Comparison of ENCODE assay signal across 20 cellular contexts in genomic region chr2:200155652-200156051, GRCh38.
DNase-seq lines count a peak whose midpoint lies in the region; ATAC-seq and TF ChIP-seq lines count a peak whose summit lies in the region.
"Had no signal": no experiment of that assay in that cellular context is flagged by ENCODE, and none has a peak within 500 bp of the region (broad histone marks: within the 10 kb centered on the region; RNA-seq: fewer than 3 reads in every experiment).

No MANE protein-coding gene starts in this region.

- DNase-seq in SK-N-SH: peak; percentile 38
- no peak for DNase-seq in mesendoderm
- DNase-seq in tibial nerve (ENCODE audit: low spot score in 2 of 2): no peak
- no peak for DNase-seq in NCI-H2171 treated with DMSO at 0.1 percent for 48 hours (lab: John Stamatoyannopoulos, UW)
- no peak for DNase-seq in COLO829 (ENCODE audit: low spot score)
- DNase-seq in activated CD8-positive, alpha-beta T cell treated with anti-CD3 and anti-CD28 coated beads for 36 hours: no peak
- DNase-seq: activated CD4-positive, alpha-beta T cell treated with anti-CD3 and anti-CD28 coated beads, Interleukin-2, amount 50 U/mL, for 4 hours; activated naive CD4-positive, alpha-beta T cell; aorta; cerebellar nuclear complex; effector memory CD4-positive, alpha-beta T cell; kidney; NCI-H1930; RPMI8226; testis had no signal

- H3K9ac ChIP-seq in SK-N-SH: no peak overlapping the region
- no peak overlapping the region for H3K9ac ChIP-seq in endocrine pancreas (ENCODE audit: control insufficient read depth, insufficient read depth, low read length)
- H3K9ac ChIP-seq in mesendoderm (ENCODE audit: low read length): no peak overlapping the region

- TF ChIP-seq EP300 in SK-N-SH (IDR thresholded peaks at IDR 0.05; ENCODE audit: borderline replicate concordance in 1 of 2, low read depth in 1 of 2, low read length in 1 of 2): peak in 1 of 2 experiments; percentile 87; a peak in 2 of 4 replicates
- no peak for TF ChIP-seq EP300 in tibial nerve (IDR thresholded peaks at IDR 0.05)

- TF ChIP-seq POLR2A in tibial nerve (IDR thresholded peaks at IDR 0.05): no peak

- no peaks in the 10 kb centered on the region for H3K36me3 Mint-ChIP-seq in activated CD8-positive, alpha-beta T cell treated with anti-CD3 and anti-CD28 coated beads for 36 hours (ENCODE audit: low read depth)
- H3K36me3 Mint-ChIP-seq: memory B cell had no signal

- no peak overlapping the region for H2BK5ac ChIP-seq in mesendoderm (ENCODE audit: low read length)

- no peak overlapping the region for H2AK5ac ChIP-seq in mesendoderm (ENCODE audit: low read length)

- H3K4me1 Mint-ChIP-seq in activated CD8-positive, alpha-beta T cell treated with anti-CD3 and anti-CD28 coated beads for 36 hours (ENCODE audit: low read depth): no peaks in the 10 kb centered on the region
- H3K4me1 Mint-ChIP-seq: B cell, memory B cell had no signal

- H3K9me3 ChIP-seq in SK-N-SH (no peaks in the 10 kb centered on the region), endocrine pancreas (ENCODE audit: control insufficient read depth, low read length) (no peaks in the 10 kb centered on the region), tibial nerve (peaks cover 0 to 10% (median 2%) of the 10 kb centered on the region in 4 donors)
- H3K9me3 ChIP-seq: prostate gland, testis had no signal

- H3K9me2 ChIP-seq in SK-N-SH: no peaks in the 10 kb centered on the region

- TF ChIP-seq CTCF in SK-N-SH (IDR thresholded peaks at IDR 0.05) (no peak), tibial nerve (IDR thresholded peaks at IDR 0.05) (no peak)
- no peak for TF ChIP-seq CTCF in activated CD8-positive, alpha-beta T cell treated with anti-CD3 and anti-CD28 coated beads for 36 hours (IDR thresholded peaks at IDR 0.05)

- peak overlapping the region in 1 of 2 experiments; percentile 88; a peak in 2 of 4 replicates for H3K27ac ChIP-seq in SK-N-SH (ENCODE audit: low read depth in 2 of 2, low read length in 1 of 2)
- H3K27ac ChIP-seq in mesendoderm (ENCODE audit: low read depth, low read length): no peak overlapping the region
- peak overlapping the region in 3 of 4 donors; percentile 7 to 70 (median 53) for H3K27ac ChIP-seq in tibial nerve
- H3K27ac ChIP-seq: prostate gland, testis had no signal

- H3K36me3 ChIP-seq in SK-N-SH (replicated peaks in 1 of 2; ENCODE audit: control insufficient read depth in 1 of 2, insufficient read depth in 2 of 2, low read length in 1 of 2): no peaks in the 10 kb centered on the region
- no peaks in the 10 kb centered on the region for H3K36me3 ChIP-seq in endocrine pancreas (ENCODE audit: control insufficient read depth, insufficient read depth, low read length)
- no peaks in the 10 kb centered on the region for H3K36me3 ChIP-seq in mesendoderm (ENCODE audit: control insufficient read depth, insufficient read depth, low read length)
- H3K36me3 ChIP-seq in tibial nerve: no peaks in the 10 kb centered on the region
- H3K36me3 ChIP-seq: prostate gland had no signal

- no peak overlapping the region for H4K5ac ChIP-seq in mesendoderm (ENCODE audit: low read length)

- no peak overlapping the region for H3K4me3 Mint-ChIP-seq in activated CD8-positive, alpha-beta T cell treated with anti-CD3 and anti-CD28 coated beads for 36 hours
- H3K4me3 Mint-ChIP-seq: B cell; memory B cell; natural killer cell treated with Interleukin-12 subunit alpha and Interleukin-12 subunit beta and Interleukin-15 and Interleukin-18, amount 100 ng/mL, for 72 hours had no signal

- H3K23ac ChIP-seq in mesendoderm (ENCODE audit: low read length): no peak overlapping the region

- no peaks in the 10 kb centered on the region for H3K79me2 ChIP-seq in SK-N-SH (ENCODE audit: insufficient read depth)
- no peaks in the 10 kb centered on the region for H3K79me2 ChIP-seq in mesendoderm (ENCODE audit: control insufficient read depth, insufficient read depth, low read length)

- H3K4me2 ChIP-seq in SK-N-SH (0 out of 2 replicates have a peak overlapping the region, but pooled peaks have one; percentile 37), mesendoderm (ENCODE audit: low read length) (no peak overlapping the region)

- H3K4ac ChIP-seq in mesendoderm (ENCODE audit: low read depth, low read length): no peak overlapping the region

- H3F3A ChIP-seq in SK-N-SH (replicated peaks; ENCODE audit: insufficient read depth): no peaks in the 10 kb centered on the region

- peaks cover 7 to 24% of the 10 kb centered on the region in 2 experiments; a peak in 2 of 4 replicates for H3K4me1 ChIP-seq in SK-N-SH (ENCODE audit: control insufficient read depth in 1 of 2, insufficient read depth in 2 of 2, low read depth in 1 of 2, low read length in 1 of 2)
- peaks cover 9% of the 10 kb centered on the region for H3K4me1 ChIP-seq in endocrine pancreas (ENCODE audit: control insufficient read depth, insufficient read depth, low read length)
- H3K4me1 ChIP-seq in mesendoderm (ENCODE audit: control insufficient read depth, low read depth, low read length): peaks cover 10% of the 10 kb centered on the region
- peaks cover 0 to 20% (median 3%) of the 10 kb centered on the region in 4 donors for H3K4me1 ChIP-seq in tibial nerve
- H3K4me1 ChIP-seq: prostate gland, testis had no signal

- H3K9me3 Mint-ChIP-seq in activated CD8-positive, alpha-beta T cell treated with anti-CD3 and anti-CD28 coated beads for 36 hours: peaks cover 9% of the 10 kb centered on the region

- no peak; the same call in 1 of the 2 replicates for TF ChIP-seq RAD21 in SK-N-SH (IDR thresholded peaks at IDR 0.05; ENCODE audit: low read length)

- H2AFZ ChIP-seq in SK-N-SH (ENCODE audit: low read depth): no peak overlapping the region

- H4K20me1 ChIP-seq in SK-N-SH (ENCODE audit: insufficient read depth): no peaks in the 10 kb centered on the region

- POLR2A ChIA-PET in SK-N-SH (lab: Yijun Ruan, JAX): no interaction called here
- POLR2A ChIA-PET in activated CD8-positive, alpha-beta T cell treated with anti-CD3 and anti-CD28 coated beads for 36 hours (lab: Charles Lee): no interaction called here

- peak overlapping the region; percentile 93 for H2BK15ac ChIP-seq in mesendoderm (replicated peaks; ENCODE audit: low read depth)

- H3K27ac Mint-ChIP-seq in activated CD8-positive, alpha-beta T cell treated with anti-CD3 and anti-CD28 coated beads for 36 hours: no peak overlapping the region
- H3K27ac Mint-ChIP-seq: B cell; memory B cell; natural killer cell treated with Interleukin-12 subunit alpha and Interleukin-12 subunit beta and Interleukin-15 and Interleukin-18, amount 100 ng/mL, for 72 hours had no signal

- no peaks in the 10 kb centered on the region for H3K79me1 ChIP-seq in mesendoderm (ENCODE audit: low read length)

- intact Hi-C loops in activated CD8-positive, alpha-beta T cell treated with anti-CD3 and anti-CD28 coated beads for 36 hours (cut with micrococcal nuclease): loop anchor here (10.0 kb wide), 1 partner anchor 171 kb away; no protein-coding TSS in a partner anchor

- ATAC-seq in activated CD8-positive, alpha-beta T cell treated with anti-CD3 and anti-CD28 coated beads for 36 hours: no peak
- ATAC-seq: natural killer cell treated with Interleukin-12 subunit alpha and Interleukin-12 subunit beta and Interleukin-15 and Interleukin-18, amount 100 ng/mL, for 72 hours had no signal

- H3K56ac ChIP-seq in mesendoderm (ENCODE audit: low read length): no peak overlapping the region

- CTCF ChIA-PET in SK-N-SH (lab: Yijun Ruan, JAX): interaction anchor here (1.5 kb wide), 2 partner anchors 19 to 182 kb away, joined by 3 to 4 read pairs; no protein-coding TSS in a partner anchor
- CTCF ChIA-PET in activated CD8-positive, alpha-beta T cell treated with anti-CD3 and anti-CD28 coated beads for 36 hours (lab: Charles Lee): no interaction called here

- no peaks in the 10 kb centered on the region for H3K27me3 ChIP-seq in SK-N-SH (ENCODE audit: insufficient read depth)
- H3K27me3 ChIP-seq in endocrine pancreas (ENCODE audit: control insufficient read depth, insufficient read depth, low read length): no peaks in the 10 kb centered on the region
- no peaks in the 10 kb centered on the region for H3K27me3 ChIP-seq in mesendoderm (ENCODE audit: insufficient read depth, low read length, poor library complexity)
- no peaks in the 10 kb centered on the region for H3K27me3 ChIP-seq in tibial nerve
- H3K27me3 ChIP-seq: testis had no signal

- WGBS in SK-N-SH (ENCODE audit: low lambda C conversion rate): 48% methylated on average over 3 of the region's 3 CpGs
- WGBS in mesendoderm (ENCODE audit: extremely low coverage, insufficient coverage, low lambda C conversion rate): no CpG with 5 or more reads among the region's 3 CpGs
- WGBS in tibial nerve, 2 donors: 43 to 50% methylated on average over 3 of the region's 3 CpGs

- H3K27me3 Mint-ChIP-seq in activated CD8-positive, alpha-beta T cell treated with anti-CD3 and anti-CD28 coated beads for 36 hours: peaks cover 3% of the 10 kb centered on the region
- H3K27me3 Mint-ChIP-seq: B cell, memory B cell had no signal

- no peak overlapping the region for H4K8ac ChIP-seq in mesendoderm (ENCODE audit: low read depth, low read length)

- H2BK120ac ChIP-seq in mesendoderm (ENCODE audit: low read depth, low read length): no peak overlapping the region

- no peak overlapping the region for H3K18ac ChIP-seq in mesendoderm (ENCODE audit: low read length)

- H3K4me3 ChIP-seq in SK-N-SH (ENCODE audit: low read depth in 2 of 2, low read length in 1 of 2): no peak overlapping the region
- H3K4me3 ChIP-seq in endocrine pancreas (ENCODE audit: control insufficient read depth, insufficient read depth, low read length): peak overlapping the region; percentile 67
- no peak overlapping the region for H3K4me3 ChIP-seq in mesendoderm (ENCODE audit: low read length)
- H3K4me3 ChIP-seq in tibial nerve: peak overlapping the region; percentile 5 to 39 (median 13)

TF ChIP-seq in SK-N-SH, 30 proteins besides CTCF, POLR2A, EP300 and RAD21 (continues in another document):
- TF ChIP-seq USF1 (IDR thresholded peaks at IDR 0.05; ENCODE audit: borderline replicate concordance, low read depth): no peak
- TF ChIP-seq ELF1 (IDR thresholded peaks at IDR 0.05): no peak
- no peak for TF ChIP-seq SMC3 (IDR thresholded peaks at IDR 0.05; ENCODE audit: low read depth, low read length)
- peak; percentile 90 for TF ChIP-seq GATA2 (CRISPR knock-in tag; IDR thresholded peaks at IDR 0.05)
- TF ChIP-seq YY1 (IDR thresholded peaks at IDR 0.05; ENCODE audit: low read depth): no peak
- TF ChIP-seq MXI1 (IDR thresholded peaks at IDR 0.05; ENCODE audit: low read depth, low read length): peak; percentile 72
- no peak for TF ChIP-seq TEAD4 (IDR thresholded peaks at IDR 0.05; ENCODE audit: borderline replicate concordance, insufficient read depth)
- 0 out of 2 replicates have a peak, but pooled peaks have one; percentile 44 for TF ChIP-seq FOXJ3 (CRISPR knock-in tag; IDR thresholded peaks at IDR 0.05)
- no peak for TF ChIP-seq FOSL2 (IDR thresholded peaks at IDR 0.05; ENCODE audit: borderline replicate concordance, low read depth)

Comparison
In these comparisons a context has a peak if more than half of its experiments do, and no peak if none do; other contexts are left out.
1. H3K4me3 ChIP-seq: peak in endocrine pancreas (single experiment) and tibial nerve (4 of 4); none in SK-N-SH (0 of 2) and mesendoderm (single experiment).